In genomic region chr12:102119674-102120563, GRCh38 we compare ENCODE assay signal across 7 cellular contexts.
DNase-seq lines count a peak whose midpoint lies in the region; ATAC-seq and TF ChIP-seq lines count a peak whose summit lies in the region.

Gene NUP37 (minus strand): TSS chr12:102120114. CDS start chr12:102118518, 1,596 bp downstream.
Gene PARPBP (plus strand): TSS chr12:102120183. CDS start chr12:102123889, 3,706 bp downstream.

- peak; percentile 97 for ATAC-seq in GM18505 (IDR thresholded peaks at IDR 0.05; ENCODE audit: unreplicated experiment)
- ATAC-seq in HG02970 (IDR thresholded peaks at IDR 0.05; ENCODE audit: low FRiP score, unreplicated experiment) = peak; percentile 98

- peak; percentile 92 for TF ChIP-seq POLR2A in GM18505 (IDR thresholded peaks at IDR 0.05; ENCODE audit: borderline replicate concordance, extremely low read depth, insufficient read depth, insufficient read length)

- DNase-seq in NCI-H2029 (lab: John Stamatoyannopoulos, UW) (peak; percentile 89), T-helper 22 cell (ENCODE audit: low read depth) (peak; percentile 81), astrocyte of the hippocampus (ENCODE audit: low read depth, low spot score) (peak; percentile 95), hippocampal formation (lab: John Stamatoyannopoulos, UW) (peak; percentile 21 to 88), retina (peak; percentile 96)

Comparison
In these comparisons a context has a peak if more than half of its experiments do, and no peak if none do; other contexts are left out.
1. Peak in every context shown above with its lines: DNase-seq and ATAC-seq.